ENCODE assay signal across 1 cellular context in the genomic region with DNA sequence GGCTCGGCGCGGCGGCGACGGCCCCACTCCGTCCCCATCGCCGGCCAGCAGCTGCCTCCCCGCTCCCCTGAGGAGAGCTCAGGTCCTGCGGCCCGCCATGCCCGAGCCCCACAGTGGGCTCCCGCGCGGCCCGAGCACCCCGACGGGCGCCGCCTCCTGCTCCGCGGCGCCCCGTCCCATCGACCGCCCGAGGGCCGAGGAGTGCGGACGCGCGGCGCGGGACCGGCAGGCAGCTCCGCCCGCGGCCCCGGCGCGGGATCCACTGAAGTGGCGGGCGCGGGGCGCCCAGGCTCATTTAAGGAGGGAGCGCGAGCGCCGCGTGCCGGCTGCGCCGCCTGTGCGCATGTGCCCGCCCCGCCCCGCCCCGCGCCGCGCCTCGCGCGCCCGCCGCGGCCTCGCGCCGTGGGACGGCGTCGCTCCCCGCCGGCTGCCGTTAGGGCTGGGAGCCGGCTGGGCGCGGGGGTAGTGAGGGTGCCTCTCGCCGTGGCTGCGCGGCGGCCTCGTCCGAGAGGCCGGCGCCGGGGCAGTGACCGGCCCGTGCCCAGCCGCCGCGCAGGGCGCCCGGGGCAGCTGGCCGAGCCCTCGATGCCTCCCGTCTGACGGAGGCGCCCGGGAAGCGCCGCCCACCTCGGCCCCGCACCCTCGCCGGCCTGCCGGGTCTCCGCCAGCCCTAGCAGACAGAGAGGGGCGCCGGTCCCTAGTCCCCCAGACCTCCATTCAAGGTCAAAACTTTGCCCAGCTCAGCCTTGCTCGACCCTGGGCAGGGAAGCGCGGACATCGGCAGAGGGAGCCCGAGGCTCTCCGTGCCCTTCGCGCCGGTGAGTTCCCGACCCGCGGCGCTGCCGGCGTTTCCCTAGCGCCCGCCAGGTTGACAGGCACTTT.
A peak's percentile ranks its signal among the peaks of the same experiment; 100 is the strongest.
TF ChIP-seq lines count a peak whose summit lies in the region.

A gene with protein sequence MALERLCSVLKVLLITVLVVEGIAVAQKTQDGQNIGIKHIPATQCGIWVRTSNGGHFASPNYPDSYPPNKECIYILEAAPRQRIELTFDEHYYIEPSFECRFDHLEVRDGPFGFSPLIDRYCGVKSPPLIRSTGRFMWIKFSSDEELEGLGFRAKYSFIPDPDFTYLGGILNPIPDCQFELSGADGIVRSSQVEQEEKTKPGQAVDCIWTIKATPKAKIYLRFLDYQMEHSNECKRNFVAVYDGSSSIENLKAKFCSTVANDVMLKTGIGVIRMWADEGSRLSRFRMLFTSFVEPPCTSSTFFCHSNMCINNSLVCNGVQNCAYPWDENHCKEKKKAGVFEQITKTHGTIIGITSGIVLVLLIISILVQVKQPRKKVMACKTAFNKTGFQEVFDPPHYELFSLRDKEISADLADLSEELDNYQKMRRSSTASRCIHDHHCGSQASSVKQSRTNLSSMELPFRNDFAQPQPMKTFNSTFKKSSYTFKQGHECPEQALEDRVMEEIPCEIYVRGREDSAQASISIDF (minus strand): TSS at position 269 of the 882 bp plus-strand sequence. CDS start 333 bp downstream, outside the sequence.

TF ChIP-seq in HEK293, 187 proteins besides CTCF, POLR2A, EP300 and RAD21 (continued from another document):
- TF ChIP-seq ZNF335 (tag by site-specific recombination; conservative IDR thresholded peaks at IDR 0.05) (peak; percentile 89), ZBTB20 (tag by site-specific recombination; IDR thresholded peaks at IDR 0.05) (peak; percentile 56; the same call in 1 of the 2 replicates), KLF16 (tag by site-specific recombination; IDR thresholded peaks at IDR 0.05) (0 out of 2 replicates have a peak, but pooled peaks have one; percentile 45), ZBTB8A (tag by site-specific recombination; IDR thresholded peaks at IDR 0.05) (peak; percentile 87), ZNF654 (tag by site-specific recombination; IDR thresholded peaks at IDR 0.05; ENCODE audit: low read depth) (0 out of 2 replicates have a peak, but pooled peaks have one; percentile 5), GFI1B (tag by site-specific recombination; IDR thresholded peaks at IDR 0.05) (no peak), MZF1 (tag by site-specific recombination; IDR thresholded peaks at IDR 0.05; ENCODE audit: borderline replicate concordance) (no peak)
- TF ChIP-seq, protein P1, sequence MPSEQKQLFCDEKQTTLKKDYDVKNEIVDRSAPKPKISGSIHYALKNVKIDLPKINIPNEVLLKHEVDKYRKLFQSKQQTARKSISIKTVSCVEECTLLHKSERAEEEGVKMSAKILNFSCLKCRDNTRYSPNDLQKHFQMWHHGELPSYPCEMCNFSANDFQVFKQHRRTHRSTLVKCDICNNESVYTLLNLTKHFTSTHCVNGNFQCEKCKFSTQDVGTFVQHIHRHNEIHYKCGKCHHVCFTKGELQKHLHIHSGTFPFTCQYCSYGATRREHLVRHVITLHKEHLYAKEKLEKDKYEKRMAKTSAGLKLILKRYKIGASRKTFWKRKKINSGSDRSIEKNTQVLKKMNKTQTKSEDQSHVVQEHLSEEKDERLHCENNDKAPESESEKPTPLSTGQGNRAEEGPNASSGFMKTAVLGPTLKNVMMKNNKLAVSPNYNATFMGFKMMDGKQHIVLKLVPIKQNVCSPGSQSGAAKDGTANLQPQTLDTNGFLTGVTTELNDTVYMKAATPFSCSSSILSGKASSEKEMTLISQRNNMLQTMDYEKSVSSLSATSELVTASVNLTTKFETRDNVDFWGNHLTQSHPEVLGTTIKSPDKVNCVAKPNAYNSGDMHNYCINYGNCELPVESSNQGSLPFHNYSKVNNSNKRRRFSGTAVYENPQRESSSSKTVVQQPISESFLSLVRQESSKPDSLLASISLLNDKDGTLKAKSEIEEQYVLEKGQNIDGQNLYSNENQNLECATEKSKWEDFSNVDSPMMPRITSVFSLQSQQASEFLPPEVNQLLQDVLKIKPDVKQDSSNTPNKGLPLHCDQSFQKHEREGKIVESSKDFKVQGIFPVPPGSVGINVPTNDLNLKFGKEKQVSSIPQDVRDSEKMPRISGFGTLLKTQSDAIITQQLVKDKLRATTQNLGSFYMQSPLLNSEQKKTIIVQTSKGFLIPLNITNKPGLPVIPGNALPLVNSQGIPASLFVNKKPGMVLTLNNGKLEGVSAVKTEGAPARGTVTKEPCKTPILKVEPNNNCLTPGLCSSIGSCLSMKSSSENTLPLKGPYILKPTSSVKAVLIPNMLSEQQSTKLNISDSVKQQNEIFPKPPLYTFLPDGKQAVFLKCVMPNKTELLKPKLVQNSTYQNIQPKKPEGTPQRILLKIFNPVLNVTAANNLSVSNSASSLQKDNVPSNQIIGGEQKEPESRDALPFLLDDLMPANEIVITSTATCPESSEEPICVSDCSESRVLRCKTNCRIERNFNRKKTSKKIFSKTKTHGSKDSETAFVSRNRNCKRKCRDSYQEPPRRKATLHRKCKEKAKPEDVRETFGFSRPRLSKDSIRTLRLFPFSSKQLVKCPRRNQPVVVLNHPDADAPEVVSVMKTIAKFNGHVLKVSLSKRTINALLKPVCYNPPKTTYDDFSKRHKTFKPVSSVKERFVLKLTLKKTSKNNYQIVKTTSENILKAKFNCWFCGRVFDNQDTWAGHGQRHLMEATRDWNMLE (tag by site-specific recombination; conservative IDR thresholded peaks at IDR 0.05; ENCODE audit: low read depth): no peak
- TF ChIP-seq, protein P2, sequence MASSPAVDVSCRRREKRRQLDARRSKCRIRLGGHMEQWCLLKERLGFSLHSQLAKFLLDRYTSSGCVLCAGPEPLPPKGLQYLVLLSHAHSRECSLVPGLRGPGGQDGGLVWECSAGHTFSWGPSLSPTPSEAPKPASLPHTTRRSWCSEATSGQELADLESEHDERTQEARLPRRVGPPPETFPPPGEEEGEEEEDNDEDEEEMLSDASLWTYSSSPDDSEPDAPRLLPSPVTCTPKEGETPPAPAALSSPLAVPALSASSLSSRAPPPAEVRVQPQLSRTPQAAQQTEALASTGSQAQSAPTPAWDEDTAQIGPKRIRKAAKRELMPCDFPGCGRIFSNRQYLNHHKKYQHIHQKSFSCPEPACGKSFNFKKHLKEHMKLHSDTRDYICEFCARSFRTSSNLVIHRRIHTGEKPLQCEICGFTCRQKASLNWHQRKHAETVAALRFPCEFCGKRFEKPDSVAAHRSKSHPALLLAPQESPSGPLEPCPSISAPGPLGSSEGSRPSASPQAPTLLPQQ (tag by site-specific recombination; IDR thresholded peaks at IDR 0.05): no peak
- TF ChIP-seq, protein P3, sequence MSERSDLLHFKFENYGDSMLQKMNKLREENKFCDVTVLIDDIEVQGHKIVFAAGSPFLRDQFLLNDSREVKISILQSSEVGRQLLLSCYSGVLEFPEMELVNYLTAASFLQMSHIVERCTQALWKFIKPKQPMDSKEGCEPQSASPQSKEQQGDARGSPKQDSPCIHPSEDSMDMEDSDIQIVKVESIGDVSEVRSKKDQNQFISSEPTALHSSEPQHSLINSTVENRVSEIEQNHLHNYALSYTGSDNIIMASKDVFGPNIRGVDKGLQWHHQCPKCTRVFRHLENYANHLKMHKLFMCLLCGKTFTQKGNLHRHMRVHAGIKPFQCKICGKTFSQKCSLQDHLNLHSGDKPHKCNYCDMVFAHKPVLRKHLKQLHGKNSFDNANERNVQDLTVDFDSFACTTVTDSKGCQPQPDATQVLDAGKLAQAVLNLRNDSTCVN (tag by site-specific recombination; optimal IDR thresholded peaks at IDR 0.05): peak; percentile 37
